ENCODE assay signal across 15 cellular contexts in the genomic region with DNA sequence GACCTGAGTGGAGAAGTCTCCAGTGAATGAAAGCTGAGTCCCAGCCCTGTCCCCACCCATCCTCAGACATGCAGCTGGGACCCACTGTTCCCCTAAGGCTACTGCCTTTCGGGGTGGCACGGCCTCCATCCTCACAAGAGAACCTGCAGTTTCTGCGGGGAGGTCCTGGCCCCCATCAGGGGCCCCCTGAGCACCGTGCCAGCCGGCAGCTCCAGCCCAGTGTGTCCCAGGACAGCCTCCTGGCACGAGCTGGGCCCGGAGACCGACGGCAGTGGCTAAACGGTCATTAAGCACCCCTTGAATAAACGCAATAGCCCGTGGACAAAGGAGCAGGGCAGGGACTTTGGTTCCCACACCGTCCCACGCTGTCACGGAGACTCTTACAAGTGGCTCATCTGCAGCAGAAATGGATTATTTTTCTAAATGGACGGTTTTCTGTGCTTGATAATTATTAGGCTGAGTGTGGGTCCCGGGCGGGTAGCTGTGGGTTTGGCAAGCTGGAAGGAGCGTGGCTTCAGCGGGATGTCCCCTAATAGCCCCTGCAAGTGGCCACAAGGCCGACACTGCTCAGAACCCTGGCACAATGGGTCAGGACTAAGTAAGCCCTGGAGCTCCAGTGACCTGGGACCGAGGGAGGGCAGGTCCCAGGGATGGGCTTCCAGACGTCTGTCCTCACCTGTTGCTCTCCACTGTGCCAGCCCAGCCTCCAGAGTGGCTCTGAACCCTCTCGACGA. TPM values are rescaled to one million over a fixed set of nuclear protein-coding genes. Genes with fewer than 3 reads are reported as not detected.
DNase-seq lines count a peak whose midpoint lies in the region; TF ChIP-seq lines count a peak whose summit lies in the region.
"Had no signal": no experiment of that assay in that cellular context is flagged by ENCODE, and none has a peak within 500 bp of the region (broad histone marks: within the 10 kb centered on the region; RNA-seq: fewer than 3 reads in every experiment).

No MANE protein-coding gene starts in this region.

- no peak overlapping the region for H2AFZ ChIP-seq in MM.1S (ENCODE audit: low read length)

- no peak overlapping the region for H3K4me3 Mint-ChIP-seq in activated naive CD8-positive, alpha-beta T cell
- H3K4me3 Mint-ChIP-seq in activated naive CD8-positive, alpha-beta T cell treated with anti-CD3 and anti-CD28 coated beads for 36 hours, result no peak overlapping the region

- H3K27me3 Mint-ChIP-seq in activated naive CD8-positive, alpha-beta T cell, result no peaks in the 10 kb centered on the region
- H3K27me3 Mint-ChIP-seq in activated naive CD8-positive, alpha-beta T cell treated with anti-CD3 and anti-CD28 coated beads for 36 hours, result no peaks in the 10 kb centered on the region
- H3K27me3 Mint-ChIP-seq: IgD-negative memory B cell had no signal

- H3K27ac ChIP-seq in KOPT-K1 (ENCODE audit: low read depth, low read length, poor library complexity, severe bottlenecking) (peak overlapping the region; percentile 99), right atrium auricular region (peak overlapping the region; percentile 98), skeletal muscle tissue (ENCODE audit: low read depth, low read length) (peak overlapping the region; percentile 30), MM.1S (ENCODE audit: low read length) (no peak overlapping the region)
- H3K27ac ChIP-seq: RWPE1, suprapubic skin had no signal

- H3K9me3 ChIP-seq in KOPT-K1 (ENCODE audit: insufficient read depth, low read length, poor library complexity, severe bottlenecking) (no peaks in the 10 kb centered on the region), right atrium auricular region (no peaks in the 10 kb centered on the region), skeletal muscle tissue (ENCODE audit: control insufficient read depth in 3 of 3, low read length in 3 of 3) (no peaks in the 10 kb centered on the region), MM.1S (replicated peaks; ENCODE audit: insufficient read depth, low read length) (no peaks in the 10 kb centered on the region)
- H3K9me3 ChIP-seq: suprapubic skin had no signal

- peaks cover 64% of the 10 kb centered on the region for H3K4me1 Mint-ChIP-seq in activated naive CD8-positive, alpha-beta T cell (ENCODE audit: low read depth)
- peaks cover 60% of the 10 kb centered on the region for H3K4me1 Mint-ChIP-seq in activated naive CD8-positive, alpha-beta T cell treated with anti-CD3 and anti-CD28 coated beads for 36 hours

- H4K20me1 ChIP-seq in MM.1S (ENCODE audit: insufficient read depth, low read length), result no peaks in the 10 kb centered on the region

- H3K36me3 Mint-ChIP-seq in activated naive CD8-positive, alpha-beta T cell, result peaks cover 4% of the 10 kb centered on the region
- H3K36me3 Mint-ChIP-seq in activated naive CD8-positive, alpha-beta T cell treated with anti-CD3 and anti-CD28 coated beads for 36 hours, result peaks cover 26% of the 10 kb centered on the region

- H3K4me1 ChIP-seq in right atrium auricular region, result peaks cover 5 to 75% of the 10 kb centered on the region in 2 donors
- H3K4me1 ChIP-seq in skeletal muscle tissue (ENCODE audit: control insufficient read depth in 3 of 3, insufficient read depth in 3 of 3, low read length in 3 of 3), result peaks cover 33 to 46% (median 42%) of the 10 kb centered on the region in 3 donors
- peaks cover 49% of the 10 kb centered on the region for H3K4me1 ChIP-seq in MM.1S (ENCODE audit: low read length)

- peaks cover 59% of the 10 kb centered on the region for H3F3A ChIP-seq in MM.1S (ENCODE audit: insufficient read depth, low read length)

- peaks cover 43% of the 10 kb centered on the region for H3K79me2 ChIP-seq in MM.1S (ENCODE audit: low read length)

- H3K9me3 Mint-ChIP-seq in activated naive CD8-positive, alpha-beta T cell (ENCODE audit: low read depth), result no peaks in the 10 kb centered on the region
- H3K9me3 Mint-ChIP-seq in activated naive CD8-positive, alpha-beta T cell treated with anti-CD3 and anti-CD28 coated beads for 36 hours, result no peaks in the 10 kb centered on the region
- H3K9me3 Mint-ChIP-seq: IgD-negative memory B cell had no signal

- TF ChIP-seq CTCF in right atrium auricular region (IDR thresholded peaks at IDR 0.05) (no peak), MM.1S (IDR thresholded peaks at IDR 0.05; ENCODE audit: low read length) (no peak)

- H3K27ac Mint-ChIP-seq in activated naive CD8-positive, alpha-beta T cell, result peak overlapping the region; percentile 43
- H3K27ac Mint-ChIP-seq in activated naive CD8-positive, alpha-beta T cell treated with anti-CD3 and anti-CD28 coated beads for 36 hours, result no peak overlapping the region

- no peak for DNase-seq in activated naive CD8-positive, alpha-beta T cell treated with anti-CD3 and anti-CD28 coated beads for 36 hours
- DNase-seq in right atrium auricular region (ENCODE audit: low spot score), result no peak
- DNase-seq in NCI-H774 (lab: John Stamatoyannopoulos, UW), result no peak
- no peak for DNase-seq in KG1 (lab: John Stamatoyannopoulos, UW)
- DNase-seq in MM.1S, result no peak
- DNase-seq: HCEC 1CT, hippocampal formation, mesendoderm, NCI-H1930 had no signal

- H3K27me3 ChIP-seq in right atrium auricular region (no peaks in the 10 kb centered on the region), skeletal muscle tissue (ENCODE audit: control insufficient read depth in 3 of 3, insufficient read depth in 3 of 3, low read length in 3 of 3) (no peaks in the 10 kb centered on the region), MM.1S (replicated peaks; ENCODE audit: insufficient read depth, low read length) (no peaks in the 10 kb centered on the region)
- H3K27me3 ChIP-seq: suprapubic skin had no signal

- H3K4me2 ChIP-seq in MM.1S (ENCODE audit: low read depth, low read length), result no peak overlapping the region

- H3K9ac ChIP-seq in skeletal muscle tissue (ENCODE audit: low read depth in 1 of 3, low read length in 3 of 3) (peak overlapping the region in 1 of 3 donors; percentile 16), MM.1S (ENCODE audit: low read length) (no peak overlapping the region)

- no peaks in the 10 kb centered on the region for H3K9me2 ChIP-seq in MM.1S (replicated peaks; ENCODE audit: insufficient read depth, low read length)

- H3K4me3 ChIP-seq in right atrium auricular region (no peak overlapping the region), skeletal muscle tissue (ENCODE audit: low read length in 3 of 3) (no peak overlapping the region), MM.1S (ENCODE audit: low read length) (no peak overlapping the region)
- H3K4me3 ChIP-seq: suprapubic skin had no signal

- peaks cover 49% of the 10 kb centered on the region for H3K36me3 ChIP-seq in KOPT-K1 (ENCODE audit: insufficient read depth, low read length)
- peaks cover 21% of the 10 kb centered on the region for H3K36me3 ChIP-seq in right atrium auricular region
- H3K36me3 ChIP-seq in skeletal muscle tissue (ENCODE audit: control insufficient read depth in 3 of 3, insufficient read depth in 3 of 3, low read length in 3 of 3), result peaks cover 22 to 30% (median 23%) of the 10 kb centered on the region in 3 donors
- peaks cover 10% of the 10 kb centered on the region for H3K36me3 ChIP-seq in MM.1S (replicated peaks; ENCODE audit: insufficient read depth, low read length)

RNA-seq across cellular contexts. Expression of a gene that starts 17.4 kb away (rescaled TPM):
- total RNA-seq in activated naive CD8-positive, alpha-beta T cell treated with anti-CD3 and anti-CD28 coated beads for 36 hours, result 10 to 100 TPM; 36.1 to 37.4 TPM
- total RNA-seq in right atrium auricular region (10 to 100 TPM; 31.8 to 55.3 TPM), skeletal muscle tissue (14.6 TPM)

RNA-seq across cellular contexts. Expression of a gene that starts 30.7 kb away (rescaled TPM):
- total RNA-seq in activated naive CD8-positive, alpha-beta T cell treated with anti-CD3 and anti-CD28 coated beads for 36 hours, result under 1 TPM; 0.35 to 0.42 TPM
- total RNA-seq in right atrium auricular region, result 100 to 1,000 TPM; 124 to 216 TPM
- 34.4 TPM for total RNA-seq in skeletal muscle tissue

Comparison
In these comparisons a context has a peak if more than half of its experiments do, and no peak if none do; other contexts are left out.
1. RNA of a gene that starts 30.7 kb away (total RNA-seq): 124 to 216 TPM in right atrium auricular region and 34.4 TPM in skeletal muscle tissue (single experiment); 0.35 to 0.42 TPM in activated naive CD8-positive, alpha-beta T cell treated with anti-CD3 and anti-CD28 coated beads for 36 hours; every median in the first group is over 10 times any median in the second.